In genomic region chr4:126057371-126057770, GRCh38 we compare ENCODE assay signal across 27 cellular contexts.
"Had no signal": no experiment of that assay in that cellular context is flagged by ENCODE, and none has a peak within 500 bp of the region (broad histone marks: within the 10 kb centered on the region; RNA-seq: fewer than 3 reads in every experiment).

No MANE protein-coding gene starts in this region.

- H3K36me3 ChIP-seq: left ventricle myocardium inferior, pancreas, prostate gland, stomach, thyroid gland, transverse colon, upper lobe of left lung, vagina had no signal

- H3K27me3 Mint-ChIP-seq: memory B cell; naive thymus-derived CD8-positive, alpha-beta T cell; stimulated activated naive B cell treated with anti-CD40 and anti-IgM and Interleukin-4, amounts not matched to agents 10 μg/mL and 1 μg/mL and 100 μg/mL, for 72 hours had no signal

- H3K27me3 ChIP-seq: pancreas, stomach, testis, thyroid gland, transverse colon, upper lobe of left lung, vagina had no signal

- ATAC-seq: naive thymus-derived CD8-positive, alpha-beta T cell; pancreas; right cardiac atrium; sciatic nerve; stimulated activated naive B cell treated with anti-CD40 and anti-IgM and Interleukin-4, amounts not matched to agents 10 μg/mL and 1 μg/mL and 100 μg/mL, for 72 hours; stimulated activated naive CD8-positive, alpha-beta T cell treated with anti-CD3 and anti-CD28 coated beads, Interleukin-15, Interleukin-2, amounts not matched to agents 100 U/mL and 50 U/mL, for 24 hours had no signal

- H3K4me1 Mint-ChIP-seq: memory B cell; naive thymus-derived CD8-positive, alpha-beta T cell; nephron; neural crest cell; stimulated activated naive B cell treated with anti-CD40 and anti-IgM and Interleukin-4, amounts not matched to agents 10 μg/mL and 1 μg/mL and 100 μg/mL, for 72 hours had no signal

- H3K4me3 ChIP-seq: left ventricle myocardium inferior, lung, pancreas, prostate gland, skin epidermis, stomach, testis, thyroid gland, transverse colon, upper lobe of left lung, vagina had no signal

- H3K9me3 Mint-ChIP-seq: nephron, neural crest cell had no signal

- H3K9me3 ChIP-seq: left ventricle myocardium inferior, pancreas, prostate gland, stomach, testis, thyroid gland, transverse colon, upper lobe of left lung, vagina had no signal

- H3K27ac Mint-ChIP-seq: memory B cell; naive thymus-derived CD8-positive, alpha-beta T cell; nephron; stimulated activated naive B cell treated with anti-CD40 and anti-IgM and Interleukin-4, amounts not matched to agents 10 μg/mL and 1 μg/mL and 100 μg/mL, for 72 hours had no signal

- H3K36me3 Mint-ChIP-seq: memory B cell; naive thymus-derived CD8-positive, alpha-beta T cell; stimulated activated naive B cell treated with anti-CD40 and anti-IgM and Interleukin-4, amounts not matched to agents 10 μg/mL and 1 μg/mL and 100 μg/mL, for 72 hours had no signal

- H3K4me1 ChIP-seq: left ventricle myocardium inferior, pancreas, prostate gland, stomach, testis, thyroid gland, transverse colon, upper lobe of left lung, vagina had no signal

- H3K4me3 Mint-ChIP-seq: memory B cell; naive thymus-derived CD8-positive, alpha-beta T cell; nephron; neural crest cell; stimulated activated naive B cell treated with anti-CD40 and anti-IgM and Interleukin-4, amounts not matched to agents 10 μg/mL and 1 μg/mL and 100 μg/mL, for 72 hours had no signal

- H3K27ac ChIP-seq: left ventricle myocardium inferior, pancreas, prostate gland, skin epidermis, stomach, testis, thyroid gland, transverse colon, upper lobe of left lung, vagina had no signal

- DNase-seq: islet precursor cell; left ventricle myocardium inferior; naive thymus-derived CD8-positive, alpha-beta T cell; nucleus accumbens; pancreas; posterior cingulate gyrus; retina; right cardiac atrium; stimulated activated CD4-positive, alpha-beta T cell treated with anti-CD3 and anti-CD28 coated beads, Interleukin-12 subunit alpha, Interleukin-12 subunit beta, amount 100 ng/mL, for 4 hours; stimulated activated CD4-positive, alpha-beta T cell treated with anti-CD3 and anti-CD28 coated beads, Interleukin-15, amount 100 ng/mL, for 24 hours; stimulated activated CD4-positive, alpha-beta T cell treated with anti-CD3 and anti-CD28 coated beads, Interleukin-2, amount 100 ng/mL, for 24 hours; stimulated activated CD4-positive, alpha-beta T cell treated with anti-CD3 and anti-CD28 coated beads, Interleukin-4, amount 100 ng/mL, for 1 hour; stimulated activated naive B cell treated with anti-CD40 and anti-IgM and Interleukin-4, amounts not matched to agents 10 μg/mL and 1 μg/mL and 100 μg/mL, for 72 hours; stimulated activated naive CD8-positive, alpha-beta T cell treated with anti-CD3 and anti-CD28 coated beads, Interleukin-15, Interleukin-2, amounts not matched to agents 100 U/mL and 50 U/mL, for 24 hours; stomach; testis; thyroid gland; transverse colon; upper lobe of left lung had no signal
